In genomic region chr1:199515261-199515660, GRCh38 we compare ENCODE assay signal across 28 cellular contexts.
"Had no signal": no experiment of that assay in that cellular context is flagged by ENCODE, and none has a peak within 500 bp of the region (broad histone marks: within the 10 kb centered on the region; RNA-seq: fewer than 3 reads in every experiment).

No MANE protein-coding gene starts in this region.

- H3K36me3 ChIP-seq: left lung, lower lobe of right lung, pancreas, prostate gland, stomach, thyroid gland, transverse colon, upper lobe of left lung, vagina had no signal

- H3K9me3 ChIP-seq: left lung, lower lobe of right lung, pancreas, prostate gland, stomach, testis, thyroid gland, transverse colon, upper lobe of left lung, vagina had no signal

- DNase-seq: kidney glomerular epithelial cell; left colon; left lung; lower lobe of right lung; mammary epithelial cell; mesenchymal stem cell; naive thymus-derived CD8-positive, alpha-beta T cell; nucleus accumbens; pancreas; posterior cingulate gyrus; retina; right cardiac atrium; stimulated activated CD4-positive, alpha-beta T cell treated with anti-CD3 and anti-CD28 coated beads, Interleukin-12 subunit alpha, Interleukin-12 subunit beta, amount 100 ng/mL, for 4 hours; stimulated activated CD4-positive, alpha-beta T cell treated with anti-CD3 and anti-CD28 coated beads, Interleukin-15, amount 100 ng/mL, for 24 hours; stimulated activated CD4-positive, alpha-beta T cell treated with anti-CD3 and anti-CD28 coated beads, Interleukin-2, amount 100 ng/mL, for 24 hours; stimulated activated CD4-positive, alpha-beta T cell treated with anti-CD3 and anti-CD28 coated beads, Interleukin-4, amount 100 ng/mL, for 1 hour; stimulated activated naive B cell treated with anti-CD40 and anti-IgM and Interleukin-4, amounts not matched to agents 10 μg/mL and 1 μg/mL and 100 μg/mL, for 72 hours; stimulated activated naive CD8-positive, alpha-beta T cell treated with anti-CD3 and anti-CD28 coated beads, Interleukin-15, Interleukin-2, amounts not matched to agents 100 U/mL and 50 U/mL, for 24 hours; stomach; testis; thyroid gland; transverse colon; upper lobe of left lung had no signal

- ATAC-seq: left colon; left lung; lower lobe of right lung; naive thymus-derived CD8-positive, alpha-beta T cell; pancreas; right cardiac atrium; sciatic nerve; stimulated activated naive B cell treated with anti-CD40 and anti-IgM and Interleukin-4, amounts not matched to agents 10 μg/mL and 1 μg/mL and 100 μg/mL, for 72 hours; stimulated activated naive CD8-positive, alpha-beta T cell treated with anti-CD3 and anti-CD28 coated beads, Interleukin-15, Interleukin-2, amounts not matched to agents 100 U/mL and 50 U/mL, for 24 hours had no signal

- H3K4me1 ChIP-seq: left lung, lower lobe of right lung, pancreas, prostate gland, stomach, testis, thyroid gland, transverse colon, upper lobe of left lung, vagina had no signal

- H3K27me3 ChIP-seq: left lung, stomach, testis, thyroid gland, transverse colon, upper lobe of left lung, vagina had no signal

- FAIRE-seq: keratinocyte, pancreas had no signal

- H3K4me3 ChIP-seq: left lung, lower lobe of right lung, pancreas, prostate gland, skin epidermis, stomach, testis, thyroid gland, transverse colon, upper lobe of left lung, vagina had no signal

- H3K27ac ChIP-seq: left lung, lower lobe of right lung, pancreas, prostate gland, skin epidermis, stomach, testis, thyroid gland, transverse colon, upper lobe of left lung, vagina had no signal
